14 cellular contexts compared by ENCODE assay signal in genomic region chr9:133369923-133370322, GRCh38. TPM values are rescaled to one million over a fixed set of nuclear protein-coding genes. Genes with fewer than 3 reads are reported as not detected.
DNase-seq lines count a peak whose midpoint lies in the region; ATAC-seq, FAIRE-seq and TF ChIP-seq lines count a peak whose summit lies in the region.
"Had no signal": no experiment of that assay in that cellular context is flagged by ENCODE, and none has a peak within 500 bp of the region (broad histone marks: within the 10 kb centered on the region; RNA-seq: fewer than 3 reads in every experiment).

No MANE protein-coding gene starts in this region.

- no peaks in the 10 kb centered on the region for H3K27me3 Mint-ChIP-seq in astrocyte (ENCODE audit: low read depth, unreplicated experiment)

- H3K79me2 ChIP-seq in astrocyte (ENCODE audit: insufficient read depth, low read length) (peaks cover 100% of the 10 kb centered on the region), trophoblast cell (ENCODE audit: control insufficient read depth, insufficient read depth, low read length, poor library complexity) (peaks cover 28% of the 10 kb centered on the region)

- H4K91ac ChIP-seq in trophoblast cell (ENCODE audit: low read depth, low read length), result no peak overlapping the region

- no peak for DNase-seq in activated CD4-positive, CD25-positive, alpha-beta regulatory T cell (lab: John Stamatoyannopoulos, UW)
- DNase-seq in Peyer's patch, result no peak
- DNase-seq in astrocyte (ENCODE audit: low read depth), result no peak
- DNase-seq in trophoblast cell, result no peak
- no peak for DNase-seq in SW480 (ENCODE audit: low spot score)
- DNase-seq: NCI-H1092 treated with DMSO at 0.1 percent for 48 hours, testis had no signal

- H3K79me1 ChIP-seq in trophoblast cell (ENCODE audit: low read length), result peaks cover 3% of the 10 kb centered on the region

- no peak overlapping the region for H2AFZ ChIP-seq in astrocyte (ENCODE audit: low read depth, low read length)
- H2AFZ ChIP-seq in trophoblast cell (ENCODE audit: insufficient read depth, low read length, poor library complexity), result no peak overlapping the region

- H3K18ac ChIP-seq in trophoblast cell (ENCODE audit: low read length), result no peak overlapping the region

- H3K9me3 ChIP-seq in Peyer's patch, result no peaks in the 10 kb centered on the region
- no peaks in the 10 kb centered on the region for H3K9me3 ChIP-seq in astrocyte (ENCODE audit: insufficient read depth, low read depth, low read length)
- no peaks in the 10 kb centered on the region for H3K9me3 ChIP-seq in trophoblast cell (ENCODE audit: insufficient read depth, low read depth, low read length)
- H3K9me3 ChIP-seq: testis had no signal

- no peak overlapping the region for H3K14ac ChIP-seq in trophoblast cell (ENCODE audit: low read length)

- TF ChIP-seq POLR2A in Peyer's patch (IDR thresholded peaks at IDR 0.05), result no peak

- H3K9me3 Mint-ChIP-seq in astrocyte (ENCODE audit: unreplicated experiment), result no peaks in the 10 kb centered on the region

- no CpG with 5 or more reads among the region's 7 CpGs for WGBS in trophoblast cell (ENCODE audit: extremely low coverage, insufficient coverage, insufficient read length)

- TF ChIP-seq CTCF in Peyer's patch (IDR thresholded peaks at IDR 0.05) (no peak), astrocyte (IDR thresholded peaks at IDR 0.05; ENCODE audit: insufficient read depth, low read depth, low read length) (no peak)

- H4K8ac ChIP-seq in trophoblast cell (ENCODE audit: low read depth, low read length), result no peak overlapping the region

- H2BK120ac ChIP-seq in trophoblast cell (ENCODE audit: insufficient read depth, low read length, poor library complexity), result no peak overlapping the region

- H3K27ac Mint-ChIP-seq in astrocyte (ENCODE audit: unreplicated experiment), result no peak overlapping the region

- H3K4ac ChIP-seq in trophoblast cell (ENCODE audit: low read depth, low read length), result peak overlapping the region; percentile 80

- peaks cover 51% of the 10 kb centered on the region for H3K4me1 Mint-ChIP-seq in astrocyte (ENCODE audit: low read depth, unreplicated experiment)

- no peak overlapping the region for H2BK5ac ChIP-seq in trophoblast cell (ENCODE audit: low read depth, low read length, poor library complexity)

- H2BK12ac ChIP-seq in trophoblast cell (ENCODE audit: low read length), result no peak overlapping the region

- H3K9ac ChIP-seq in astrocyte (ENCODE audit: low read length) (no peak overlapping the region), trophoblast cell (ENCODE audit: low read length) (no peak overlapping the region)

- FAIRE-seq in astrocyte (lab: Jason Lieb, UNC), result no peak
- FAIRE-seq: RCC 7860 had no signal

- H3K4me2 ChIP-seq in astrocyte (ENCODE audit: low read length) (no peak overlapping the region), trophoblast cell (ENCODE audit: low read length) (no peak overlapping the region)

- no peak overlapping the region for H3K23ac ChIP-seq in trophoblast cell (ENCODE audit: low read length)

- peak overlapping the region; percentile 17 for H3K4me3 Mint-ChIP-seq in astrocyte (ENCODE audit: unreplicated experiment)

- no peak overlapping the region for H4K12ac ChIP-seq in trophoblast cell (ENCODE audit: low read depth, low read length)

- H3K4me1 ChIP-seq in Peyer's patch, result peaks cover 14 to 82% (median 30%) of the 10 kb centered on the region in 4 donors
- H3K4me1 ChIP-seq in astrocyte (ENCODE audit: insufficient read depth, low read length), result peaks cover 41% of the 10 kb centered on the region
- H3K4me1 ChIP-seq in trophoblast cell (ENCODE audit: control insufficient read depth in 1 of 2, insufficient read depth in 2 of 2, low read length in 2 of 2), result peaks cover 4% of the 10 kb centered on the region in 2 experiments

- H3K27me3 ChIP-seq in Peyer's patch, result no peaks in the 10 kb centered on the region
- H3K27me3 ChIP-seq in astrocyte (ENCODE audit: insufficient read depth, low read length), result no peaks in the 10 kb centered on the region
- no peaks in the 10 kb centered on the region for H3K27me3 ChIP-seq in trophoblast cell (ENCODE audit: insufficient read depth, low read length)
- H3K27me3 ChIP-seq: testis had no signal

- peaks cover 100% of the 10 kb centered on the region for H4K20me1 ChIP-seq in astrocyte (ENCODE audit: insufficient read depth, low read length)

- peak; percentile 21 to 46 for ATAC-seq in activated CD4-positive, CD25-positive, alpha-beta regulatory T cell treated with anti-CD3 and anti-CD28 coated beads, Interleukin-2, amount 50 U/mL, for 24 hours
- ATAC-seq in GM21381 (IDR thresholded peaks at IDR 0.05; ENCODE audit: unreplicated experiment) (no peak), GM21390 (IDR thresholded peaks at IDR 0.05; ENCODE audit: unreplicated experiment) (no peak)
- ATAC-seq: right cardiac atrium had no signal

- peaks cover 0 to 53% (median 0%) of the 10 kb centered on the region in 3 donors for H3K36me3 ChIP-seq in Peyer's patch
- H3K36me3 ChIP-seq in astrocyte (ENCODE audit: insufficient read depth, low read length), result peaks cover 45% of the 10 kb centered on the region
- peaks cover 67 to 78% of the 10 kb centered on the region in 2 experiments for H3K36me3 ChIP-seq in trophoblast cell (ENCODE audit: control insufficient read depth in 1 of 2, insufficient read depth in 2 of 2, low read length in 2 of 2)

- peak overlapping the region; percentile 71 to 85 (median 76) for H3K27ac ChIP-seq in Peyer's patch
- no peak overlapping the region for H3K27ac ChIP-seq in astrocyte (ENCODE audit: low read depth, low read length)
- no peak overlapping the region for H3K27ac ChIP-seq in trophoblast cell (ENCODE audit: low read depth, low read length)
- H3K27ac ChIP-seq: 22Rv1, testis had no signal

- H3K4me3 ChIP-seq in Peyer's patch (peak overlapping the region in 1 of 4 donors; percentile 20), astrocyte (ENCODE audit: insufficient read depth, low read depth, low read length) (no peak overlapping the region), trophoblast cell (ENCODE audit: low read depth, low read length) (no peak overlapping the region)
- H3K4me3 ChIP-seq: testis had no signal

- peaks cover 17% of the 10 kb centered on the region for H3K36me3 Mint-ChIP-seq in astrocyte (ENCODE audit: low read depth, unreplicated experiment)

- no peak overlapping the region for H2AK5ac ChIP-seq in trophoblast cell (ENCODE audit: low read length)

RNA-seq across cellular contexts. Expression of gene SURF4, which starts 5.9 kb away (rescaled TPM):
- total RNA-seq in Peyer's patch (100 to 1,000 TPM in 3 of 4 donors, 10 to 100 TPM in 1; 56.9 to 281 (median 225) TPM), astrocyte (338 and 374 TPM in 2 replicates)
- polyA plus RNA-seq in trophoblast cell (2013), result 307 and 319 TPM in 2 replicates

RNA-seq across cellular contexts. Expression of gene STKLD1, which starts 6.2 kb away (rescaled TPM):
- total RNA-seq in Peyer's patch (under 1 TPM in 1 of 4 donors, not detected in 3; 0.94 TPM), astrocyte (0.58 and 0.82 TPM in 2 replicates)
- polyA plus RNA-seq in trophoblast cell (2013), result 0.18 and 0.79 TPM in 2 replicates
- total RNA-seq: HT1080 had no signal

RNA-seq across cellular contexts. Expression of gene SURF2, which starts 13.6 kb away (rescaled TPM):
- total RNA-seq in Peyer's patch (10 to 100 TPM in 3 of 4 donors, 1 to 10 TPM in 1; 5.4 to 18.9 (median 15.3) TPM), astrocyte (18.8 and 20.0 TPM in 2 replicates)
- polyA plus RNA-seq in trophoblast cell (2013), result 26.2 and 28.9 TPM in 2 replicates

RNA-seq across cellular contexts. Expression of gene SURF1, which starts 13.6 kb away (rescaled TPM):
- total RNA-seq in Peyer's patch (10 to 100 TPM; 41.2 to 75.1 (median 53.4) TPM), astrocyte (35.7 and 35.9 TPM in 2 replicates)
- 21.3 and 22.9 TPM in 2 replicates for polyA plus RNA-seq in trophoblast cell (2013)

RNA-seq across cellular contexts. Expression of gene RPL7A, which starts 21.9 kb away (rescaled TPM):
- 1,000 to 10,000 TPM in 1 of 4 donors, 100 to 1,000 TPM in 3; 708 to 1,565 (median 870) TPM for total RNA-seq in Peyer's patch
- total RNA-seq in astrocyte, result 1,213 and 1,364 TPM in 2 replicates
- 1,644 and 1,714 TPM in 2 replicates for polyA plus RNA-seq in trophoblast cell (2013)

Comparison
In these comparisons a context has a peak if more than half of its experiments do, and no peak if none do; other contexts are left out.
1. ATAC-seq: peak in activated CD4-positive, CD25-positive, alpha-beta regulatory T cell treated with anti-CD3 and anti-CD28 coated beads, Interleukin-2, amount 50 U/mL, for 24 hours (2 of 2); none in GM21381 (single experiment) and GM21390 (single experiment).
2. H3K27ac ChIP-seq: peak in Peyer's patch (4 of 4); none in astrocyte (single experiment) and trophoblast cell (single experiment).